ENCODE assay signal across 11 cellular contexts in the genomic region with DNA sequence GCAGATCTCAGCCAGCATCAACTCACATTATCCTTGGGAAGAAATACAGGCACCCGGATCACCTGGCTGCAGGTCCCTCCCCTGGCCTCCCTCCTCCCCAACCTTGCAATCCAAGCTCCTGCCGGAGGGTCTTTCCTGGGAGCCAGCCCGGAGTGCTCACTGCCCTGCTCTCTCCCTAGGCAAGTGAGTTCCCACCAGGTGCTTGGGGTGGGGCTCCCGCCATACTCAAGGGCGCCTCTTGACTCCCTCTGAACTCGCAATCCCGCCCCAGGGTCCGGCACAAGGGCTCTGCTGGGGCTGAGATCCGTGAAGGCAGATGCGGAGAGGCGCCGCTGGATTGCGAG. TPM values are rescaled to one million over a fixed set of nuclear protein-coding genes. Genes with fewer than 3 reads are reported as not detected.
DNase-seq lines count a peak whose midpoint lies in the region; ATAC-seq, FAIRE-seq and TF ChIP-seq lines count a peak whose summit lies in the region.
"Had no signal": no experiment of that assay in that cellular context is flagged by ENCODE, and none has a peak within 500 bp of the region (broad histone marks: within the 10 kb centered on the region; RNA-seq: fewer than 3 reads in every experiment).

No MANE protein-coding gene starts in this region.

- H3K27ac ChIP-seq in astrocyte (ENCODE audit: low read depth, low read length) (no peak overlapping the region), skin epidermis (peak overlapping the region in 15 of 21 experiments; percentile 59 to 95 (median 86))
- H3K27ac ChIP-seq: SJCRH30 had no signal

- peaks cover 11% of the 10 kb centered on the region for H3K4me1 Mint-ChIP-seq in astrocyte (ENCODE audit: low read depth, unreplicated experiment)

- no peak for FAIRE-seq in astrocyte (lab: Jason Lieb, UNC)
- FAIRE-seq: A204.1 had no signal

- peaks cover 32% of the 10 kb centered on the region for H3K79me2 ChIP-seq in astrocyte (ENCODE audit: insufficient read depth, low read length)

- peak overlapping the region; percentile 57 for H3K4me3 Mint-ChIP-seq in astrocyte (ENCODE audit: unreplicated experiment)

- peaks cover 14% of the 10 kb centered on the region for H3K27me3 ChIP-seq in astrocyte (ENCODE audit: insufficient read depth, low read length)
- H3K27me3 ChIP-seq: SJCRH30 had no signal

- no peaks in the 10 kb centered on the region for H3K36me3 ChIP-seq in astrocyte (ENCODE audit: insufficient read depth, low read length)
- H3K36me3 ChIP-seq: SJCRH30 had no signal

- H3K4me3 ChIP-seq in astrocyte (ENCODE audit: insufficient read depth, low read depth, low read length), result no peak overlapping the region
- peak overlapping the region; percentile 42 to 86 (median 69) for H3K4me3 ChIP-seq in skin epidermis
- H3K4me3 ChIP-seq: SJCRH30 had no signal

- H4K20me1 ChIP-seq in astrocyte (ENCODE audit: insufficient read depth, low read length), result peaks cover 29% of the 10 kb centered on the region

- H3K27ac Mint-ChIP-seq in astrocyte (ENCODE audit: unreplicated experiment), result no peak overlapping the region

- intact Hi-C loops in posterior cingulate gyrus (cut with DNase I), result loop anchor here (5.0 kb wide), 1 partner anchor 37 kb away; no protein-coding TSS in a partner anchor

- DNase-seq in NCI-H1105 treated with DMSO at 0.1 percent for 48 hours (lab: John Stamatoyannopoulos, UW) (peak; percentile 65), NCI-H1105 (lab: John Stamatoyannopoulos, UW) (no peak), astrocyte (ENCODE audit: low read depth) (no peak), kidney tubule cell (ENCODE audit: low spot score) (peak; percentile 13), posterior cingulate gyrus (no peak), GDM1 (lab: John Stamatoyannopoulos, UW) (no peak)
- DNase-seq: SJCRH30 had no signal

- H2AFZ ChIP-seq in astrocyte (ENCODE audit: low read depth, low read length), result no peak overlapping the region

- no peak overlapping the region for H3K9ac ChIP-seq in astrocyte (ENCODE audit: low read length)

- H3K9me3 Mint-ChIP-seq in astrocyte (ENCODE audit: unreplicated experiment), result no peaks in the 10 kb centered on the region
- H3K9me3 Mint-ChIP-seq: IgD-negative memory B cell had no signal

- H3K36me3 Mint-ChIP-seq in astrocyte (ENCODE audit: low read depth, unreplicated experiment), result peaks cover 2% of the 10 kb centered on the region
- H3K36me3 Mint-ChIP-seq: IgD-negative memory B cell had no signal

- no peak for TF ChIP-seq CTCF in astrocyte (IDR thresholded peaks at IDR 0.05; ENCODE audit: insufficient read depth, low read depth, low read length)

- ATAC-seq in esophagus mucosa, result no peak

- H3K9me3 ChIP-seq in astrocyte (ENCODE audit: insufficient read depth, low read depth, low read length), result no peaks in the 10 kb centered on the region
- H3K9me3 ChIP-seq: SJCRH30 had no signal

- peaks cover 3% of the 10 kb centered on the region for H3K27me3 Mint-ChIP-seq in astrocyte (ENCODE audit: low read depth, unreplicated experiment)

- H3K4me2 ChIP-seq in astrocyte (ENCODE audit: low read length), result no peak overlapping the region

- peaks cover 11% of the 10 kb centered on the region for H3K4me1 ChIP-seq in astrocyte (ENCODE audit: insufficient read depth, low read length)
- H3K4me1 ChIP-seq: SJCRH30 had no signal

RNA-seq across cellular contexts. Expression of a gene that starts 1.2 kb away (rescaled TPM):
- total RNA-seq in astrocyte (50.3 and 55.4 TPM in 2 replicates), esophagus mucosa (28.1 TPM)

Comparison
In these comparisons a context has a peak if more than half of its experiments do, and no peak if none do; other contexts are left out.
1. DNase-seq: peak in NCI-H1105 treated with DMSO at 0.1 percent for 48 hours (single experiment) and kidney tubule cell (single experiment); none in NCI-H1105 (single experiment), astrocyte (single experiment), posterior cingulate gyrus (0 of 10) and GDM1 (single experiment).